18 cellular contexts compared by ENCODE assay signal in genomic region chr15:84834227-84834955, GRCh38. TPM values are rescaled to one million over a fixed set of nuclear protein-coding genes. Genes with fewer than 3 reads are reported as not detected.
DNase-seq lines count a peak whose midpoint lies in the region; ATAC-seq and TF ChIP-seq lines count a peak whose summit lies in the region.
"Had no signal": no experiment of that assay in that cellular context is flagged by ENCODE, and none has a peak within 500 bp of the region (broad histone marks: within the 10 kb centered on the region; RNA-seq: fewer than 3 reads in every experiment).

No MANE protein-coding gene starts in this region.

- H3K36me3 ChIP-seq in HEK293 (ENCODE audit: control insufficient read depth in 2 of 2, insufficient read depth in 1 of 2, low read length in 2 of 2) (no peaks in the 10 kb centered on the region), neural progenitor cell (no peaks in the 10 kb centered on the region), subcutaneous abdominal adipose tissue (ENCODE audit: control insufficient read depth in 5 of 5, insufficient read depth in 5 of 5, low read length in 5 of 5) (peaks cover 0 to 7% (median 1%) of the 10 kb centered on the region in 5 donors), prostate gland (no peaks in the 10 kb centered on the region)

- no peaks in the 10 kb centered on the region for H4K20me1 ChIP-seq in neural progenitor cell (ENCODE audit: low read depth)

- no peaks in the 10 kb centered on the region for H3K79me2 ChIP-seq in neural progenitor cell (ENCODE audit: low read depth)

- no peaks in the 10 kb centered on the region for H3K9me3 Mint-ChIP-seq in activated CD8-positive, alpha-beta memory T cell treated with anti-CD3 and anti-CD28 coated beads, Interleukin-2, amount 10 ng/mL, durations not matched to agents 7 days and 5 days (ENCODE audit: low read depth)
- H3K9me3 Mint-ChIP-seq in neural progenitor cell = no peaks in the 10 kb centered on the region
- H3K9me3 Mint-ChIP-seq: CD4-positive, alpha-beta T cell had no signal

- intact Hi-C loops in prostate gland (cut with DNase I) = no loop called here

- H2AFZ ChIP-seq in neural progenitor cell (replicated peaks) = no peak overlapping the region

- H3K27ac ChIP-seq in HEK293 (ENCODE audit: extremely low read depth, low read depth, low read length) = no peak overlapping the region
- no peak overlapping the region for H3K27ac ChIP-seq in neural progenitor cell
- peak overlapping the region; percentile 67 for H3K27ac ChIP-seq in subcutaneous abdominal adipose tissue (ENCODE audit: low read depth, low read length)
- H3K27ac ChIP-seq in prostate gland = no peak overlapping the region

- no peak overlapping the region for H3K4me2 ChIP-seq in neural progenitor cell

- no peak overlapping the region for H3K27ac Mint-ChIP-seq in activated CD8-positive, alpha-beta memory T cell treated with anti-CD3 and anti-CD28 coated beads, Interleukin-2, amount 10 ng/mL, durations not matched to agents 7 days and 5 days
- no peak overlapping the region for H3K27ac Mint-ChIP-seq in neural progenitor cell
- H3K27ac Mint-ChIP-seq: CD4-positive, alpha-beta T cell had no signal

- TF ChIP-seq CTCF in HEK293 (tag by site-specific recombination; IDR thresholded peaks at IDR 0.05) (no peak), neural progenitor cell (IDR thresholded peaks at IDR 0.05) (no peak), prostate gland (IDR thresholded peaks at IDR 0.05) (no peak)

- no peak for TF ChIP-seq POLR2A in prostate gland (IDR thresholded peaks at IDR 0.05)

- H3K4me1 Mint-ChIP-seq in activated CD8-positive, alpha-beta memory T cell treated with anti-CD3 and anti-CD28 coated beads, Interleukin-2, amount 10 ng/mL, durations not matched to agents 7 days and 5 days = no peaks in the 10 kb centered on the region
- H3K4me1 Mint-ChIP-seq in neural progenitor cell = peaks cover 3% of the 10 kb centered on the region

- no peak overlapping the region for H3K4me3 Mint-ChIP-seq in activated CD8-positive, alpha-beta memory T cell treated with anti-CD3 and anti-CD28 coated beads, Interleukin-2, amount 10 ng/mL, durations not matched to agents 7 days and 5 days
- no peak overlapping the region for H3K4me3 Mint-ChIP-seq in neural progenitor cell
- H3K4me3 Mint-ChIP-seq: CD4-positive, alpha-beta T cell had no signal

- H3K27me3 Mint-ChIP-seq in activated CD8-positive, alpha-beta memory T cell treated with anti-CD3 and anti-CD28 coated beads, Interleukin-2, amount 10 ng/mL, durations not matched to agents 7 days and 5 days = peaks cover 29% of the 10 kb centered on the region
- peaks cover 3% of the 10 kb centered on the region for H3K27me3 Mint-ChIP-seq in neural progenitor cell (ENCODE audit: insufficient read depth, low read depth)
- H3K27me3 Mint-ChIP-seq: CD4-positive, alpha-beta T cell had no signal

- DNase-seq in activated CD8-positive, alpha-beta memory T cell treated with anti-CD3 and anti-CD28 coated beads, Interleukin-2, amount 50 U/mL, for 48 hours = peak; percentile 40
- DNase-seq in activated CD8-positive, alpha-beta memory T cell treated with anti-CD3 and anti-CD28 coated beads, Interleukin-2, amount 10 ng/mL, durations not matched to agents 7 days and 5 days = no peak
- DNase-seq in neural progenitor cell (ENCODE audit: low spot score) = peak; percentile 13
- no peak for DNase-seq in prostate gland (ENCODE audit: low spot score)
- DNase-seq: Calu3; CD4-positive, alpha-beta T cell; DND-41; H7; KG1; NCI-H1105 treated with DMSO at 0.1 percent for 48 hours; NCI-H1694; SIG-M5 had no signal

- H3K4me1 ChIP-seq in HEK293 (ENCODE audit: control insufficient read depth, insufficient read depth, low read length) (no peaks in the 10 kb centered on the region), neural progenitor cell (peaks cover 9% of the 10 kb centered on the region), subcutaneous abdominal adipose tissue (ENCODE audit: control insufficient read depth in 5 of 5, insufficient read depth in 5 of 5, low read length in 5 of 5) (peaks cover 0 to 59% (median 39%) of the 10 kb centered on the region in 5 donors), prostate gland (replicated peaks) (no peaks in the 10 kb centered on the region)

- H3K27me3 ChIP-seq in neural progenitor cell (no peaks in the 10 kb centered on the region), subcutaneous abdominal adipose tissue (ENCODE audit: control insufficient read depth in 5 of 5, insufficient read depth in 4 of 5, low read length in 5 of 5) (no peaks in the 10 kb centered on the region), prostate gland (replicated peaks; ENCODE audit: insufficient read depth) (no peaks in the 10 kb centered on the region)

- no peak for ATAC-seq in activated CD8-positive, alpha-beta memory T cell treated with anti-CD3 and anti-CD28 coated beads, Interleukin-2, amount 10 ng/mL, durations not matched to agents 7 days and 5 days
- ATAC-seq in GM21717 (IDR thresholded peaks at IDR 0.05; ENCODE audit: unreplicated experiment) = no peak

- CTCF ChIA-PET in activated CD8-positive, alpha-beta memory T cell treated with anti-CD3 and anti-CD28 coated beads, Interleukin-2, amount 10 ng/mL, durations not matched to agents 7 days and 5 days (lab: Charles Lee) = interaction anchor here (0.6 to 1.2 kb wide), 2 partner anchors 11 to 176 kb away, joined by 3 to 5 read pairs; no protein-coding TSS in a partner anchor
- CTCF ChIA-PET in HEK293 (lab: Yijun Ruan, JAX) = interaction anchor here (0.7 to 3.0 kb wide), 4 partner anchors 11 to 303 kb away, joined by 3 to 15 read pairs (median 4); no protein-coding TSS in a partner anchor

- H3K9me3 ChIP-seq in HEK293 (ENCODE audit: control insufficient read depth, insufficient read depth, low read depth, low read length) = no peaks in the 10 kb centered on the region
- no peaks in the 10 kb centered on the region for H3K9me3 ChIP-seq in neural progenitor cell (ENCODE audit: low read depth)
- no peaks in the 10 kb centered on the region for H3K9me3 ChIP-seq in subcutaneous abdominal adipose tissue (ENCODE audit: control insufficient read depth in 5 of 5, low read length in 5 of 5)
- no peaks in the 10 kb centered on the region for H3K9me3 ChIP-seq in prostate gland

- POLR2A ChIA-PET in HEK293 (lab: Yijun Ruan, JAX) = interaction anchor here (0.6 kb wide), 2 partner anchors 99 to 121 kb away, joined by 4 read pairs; no protein-coding TSS in a partner anchor

- WGBS in prostate gland = 89% methylated on average over 4 of the region's 4 CpGs

- no peak overlapping the region for H3K9ac ChIP-seq in neural progenitor cell
- no peak overlapping the region for H3K9ac ChIP-seq in subcutaneous abdominal adipose tissue (ENCODE audit: low read length in 5 of 5)

- no peak overlapping the region for H3K4me3 ChIP-seq in HEK293 (ENCODE audit: low read depth, low read length)
- H3K4me3 ChIP-seq in neural progenitor cell = no peak overlapping the region
- H3K4me3 ChIP-seq in subcutaneous abdominal adipose tissue (ENCODE audit: low read depth in 1 of 5, low read length in 5 of 5) = no peak overlapping the region
- H3K4me3 ChIP-seq in prostate gland = no peak overlapping the region

- no peaks in the 10 kb centered on the region for H3F3A ChIP-seq in neural progenitor cell (ENCODE audit: low read depth)

- H3K36me3 Mint-ChIP-seq in activated CD8-positive, alpha-beta memory T cell treated with anti-CD3 and anti-CD28 coated beads, Interleukin-2, amount 10 ng/mL, durations not matched to agents 7 days and 5 days = no peaks in the 10 kb centered on the region
- no peaks in the 10 kb centered on the region for H3K36me3 Mint-ChIP-seq in neural progenitor cell

TF ChIP-seq in HEK293, 187 proteins besides CTCF, POLR2A, EP300 and RAD21:
- TF ChIP-seq ZNF664 (tag by site-specific recombination; IDR thresholded peaks at IDR 0.05) = peak; percentile 58
- TF ChIP-seq ZNF544 (tag by site-specific recombination; IDR thresholded peaks at IDR 0.05) = no peak

RNA-seq across cellular contexts. Expression of gene ALPK3, which starts 17.2 kb away (rescaled TPM):
- under 1 TPM; 0.23 to 0.35 TPM for total RNA-seq in activated CD8-positive, alpha-beta memory T cell treated with anti-CD3 and anti-CD28 coated beads, Interleukin-2, amount 10 ng/mL, durations not matched to agents 7 days and 5 days
- 5.4 and 9.5 TPM in 2 replicates for total RNA-seq in neural progenitor cell (ENCODE audit: low replicate concordance)
- total RNA-seq in prostate gland = 1 to 10 TPM in 1 of 2 donors, under 1 TPM in 1; 0.68 to 7.2 TPM

RNA-seq across cellular contexts. Expression of gene SLC28A1, which starts 50.1 kb away (rescaled TPM):
- not detected for total RNA-seq in activated CD8-positive, alpha-beta memory T cell treated with anti-CD3 and anti-CD28 coated beads, Interleukin-2, amount 10 ng/mL, durations not matched to agents 7 days and 5 days
- not detected in 2 replicates for total RNA-seq in neural progenitor cell (ENCODE audit: low replicate concordance)
- total RNA-seq in prostate gland = not detected
- total RNA-seq: CD4-positive, alpha-beta T cell; G401; H7; NCI-H460; RPMI7951 had no signal

Comparison
In these comparisons a context has a peak if more than half of its experiments do, and no peak if none do; other contexts are left out.
1. DNase-seq: peak in activated CD8-positive, alpha-beta memory T cell treated with anti-CD3 and anti-CD28 coated beads, Interleukin-2, amount 50 U/mL, for 48 hours (single experiment) and neural progenitor cell (single experiment); none in activated CD8-positive, alpha-beta memory T cell treated with anti-CD3 and anti-CD28 coated beads, Interleukin-2, amount 10 ng/mL, durations not matched to agents 7 days and 5 days (single experiment) and prostate gland (single experiment).